1 cellular context compared by ENCODE assay signal in genomic region chr21:14968029-14968428, GRCh38.
TF ChIP-seq lines count a peak whose summit lies in the region.

No MANE protein-coding gene starts in this region.

TF ChIP-seq in IMR-90, 13 proteins besides CTCF, POLR2A, EP300 and RAD21 (continued from another document):
- TF ChIP-seq FOS (IDR thresholded peaks at IDR 0.05; ENCODE audit: low read depth, low read length) (no peak), MAZ (IDR thresholded peaks at IDR 0.05; ENCODE audit: borderline replicate concordance, low read depth, low read length) (no peak)
TF ChIP-seq in IMR-90: peak in this region for 0.
